Comparison of ENCODE assay signal across 8 cellular contexts in the genomic region with DNA sequence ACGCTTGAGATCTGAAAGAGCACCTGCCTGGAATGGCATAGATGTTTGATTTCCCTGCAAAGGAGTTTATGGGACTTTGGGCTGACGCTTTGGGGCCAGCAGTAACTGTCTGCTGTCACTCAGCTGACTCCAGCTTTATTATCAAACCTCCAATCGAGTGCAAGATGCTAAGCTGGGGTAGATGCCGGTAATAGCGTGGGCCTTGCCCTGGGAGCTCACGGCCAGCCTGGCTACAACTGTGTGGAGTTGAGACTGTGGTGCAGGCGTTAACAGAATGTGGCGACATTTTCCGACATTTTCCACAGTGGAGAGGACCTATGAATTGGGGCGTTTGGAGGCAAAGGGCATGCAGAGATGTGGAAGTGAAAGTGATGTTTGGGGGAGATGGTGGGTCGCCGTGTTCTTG. TPM values are rescaled to one million over a fixed set of nuclear protein-coding genes. Genes with fewer than 3 reads are reported as not detected.
DNase-seq lines count a peak whose midpoint lies in the region; ATAC-seq and TF ChIP-seq lines count a peak whose summit lies in the region.

No MANE protein-coding gene starts in this region.

- H3K4me3 ChIP-seq in NB4 (ENCODE audit: low read depth, low read length) (peak overlapping the region; percentile 76), neural progenitor cell (peak overlapping the region; percentile 82)

- H3F3A ChIP-seq in neural progenitor cell (ENCODE audit: low read depth) = peaks cover 27% of the 10 kb centered on the region

- H3K79me2 ChIP-seq in neural progenitor cell (ENCODE audit: low read depth) = peaks cover 42% of the 10 kb centered on the region

- peak overlapping the region; percentile 88 for H3K4me2 ChIP-seq in neural progenitor cell

- peak overlapping the region; percentile 88 for H3K4me3 Mint-ChIP-seq in CD4-positive, alpha-beta T cell
- peak overlapping the region; percentile 89 to 95 for H3K4me3 Mint-ChIP-seq in effector memory CD8-positive, alpha-beta T cell
- peak overlapping the region; percentile 89 for H3K4me3 Mint-ChIP-seq in neural progenitor cell

- H3K36me3 Mint-ChIP-seq in CD4-positive, alpha-beta T cell (ENCODE audit: low read depth) = no peaks in the 10 kb centered on the region
- H3K36me3 Mint-ChIP-seq in effector memory CD8-positive, alpha-beta T cell (ENCODE audit: insufficient read depth) = peaks cover 35% of the 10 kb centered on the region
- H3K36me3 Mint-ChIP-seq in neural progenitor cell = peaks cover 4% of the 10 kb centered on the region

- no peaks in the 10 kb centered on the region for H3K36me3 ChIP-seq in neural progenitor cell

- no peak overlapping the region for H3K9ac ChIP-seq in neural progenitor cell

- H3K27me3 ChIP-seq in CD4-positive, alpha-beta T cell (ENCODE audit: control insufficient read depth, insufficient read depth, low read length) = no peaks in the 10 kb centered on the region
- no peaks in the 10 kb centered on the region for H3K27me3 ChIP-seq in neural progenitor cell

- peaks cover 15% of the 10 kb centered on the region for H3K4me1 ChIP-seq in neural progenitor cell

- CTCF ChIA-PET in CD4-positive, alpha-beta T cell (lab: Charles Lee) = no interaction called here

- H3K27ac ChIP-seq in CD4-positive, alpha-beta T cell (ENCODE audit: low read depth, low read length) = peak overlapping the region; percentile 35
- no peak overlapping the region for H3K27ac ChIP-seq in neural progenitor cell

- TF ChIP-seq POLR2A in NB4 (IDR thresholded peaks at IDR 0.05; ENCODE audit: extremely low read depth, insufficient read length) = no peak

- TF ChIP-seq CTCF in CD4-positive, alpha-beta T cell (IDR thresholded peaks at IDR 0.05) = no peak
- TF ChIP-seq CTCF in NB4 (IDR thresholded peaks at IDR 0.05; ENCODE audit: low read depth, low read length) (no peak), neural progenitor cell (IDR thresholded peaks at IDR 0.05) (no peak)

- ATAC-seq in CD4-positive, alpha-beta T cell (ENCODE audit: poor library complexity) = no peak
- no peak for ATAC-seq in effector memory CD8-positive, alpha-beta T cell (replicated peaks)
- ATAC-seq in HG03460 (IDR thresholded peaks at IDR 0.05; ENCODE audit: unreplicated experiment) = no peak

- POLR2A ChIA-PET in CD4-positive, alpha-beta T cell (lab: Charles Lee) = interaction anchor here (0.6 to 3.6 kb wide), 4 partner anchors 13 to 1531 kb away, joined by 3 to 27 read pairs (median 4); partner anchors contain the start of gene EIF3B

- H3K27ac Mint-ChIP-seq in CD4-positive, alpha-beta T cell = peak overlapping the region; percentile 82
- H3K27ac Mint-ChIP-seq in effector memory CD8-positive, alpha-beta T cell = peak overlapping the region; percentile 85 to 94
- no peak overlapping the region for H3K27ac Mint-ChIP-seq in neural progenitor cell

- peaks cover 12% of the 10 kb centered on the region for H4K20me1 ChIP-seq in neural progenitor cell (ENCODE audit: low read depth)

- H3K27me3 Mint-ChIP-seq in CD4-positive, alpha-beta T cell = no peaks in the 10 kb centered on the region
- H3K27me3 Mint-ChIP-seq in effector memory CD8-positive, alpha-beta T cell = no peaks in the 10 kb centered on the region
- H3K27me3 Mint-ChIP-seq in neural progenitor cell (ENCODE audit: insufficient read depth, low read depth) = peaks cover 2% of the 10 kb centered on the region

- no peaks in the 10 kb centered on the region for H3K9me3 ChIP-seq in CD4-positive, alpha-beta T cell (ENCODE audit: control insufficient read depth, low read length)
- no peaks in the 10 kb centered on the region for H3K9me3 ChIP-seq in neural progenitor cell (ENCODE audit: low read depth)

- intact Hi-C loops in CD4-positive, alpha-beta T cell (cut with DNase I, micrococcal nuclease) = loop anchor here (1.0 to 5.0 kb wide), 5 partner anchors 90 to 832 kb away; partner anchors contain the start of genes BRAT1 (in 1 of the 2), IQCE (in 1 of the 2), MRM2 (in 1 of the 2) and NUDT1 (in 1 of the 2)

- H2AFZ ChIP-seq in neural progenitor cell (replicated peaks) = no peak overlapping the region

- H3K9me3 Mint-ChIP-seq in CD4-positive, alpha-beta T cell = no peaks in the 10 kb centered on the region
- H3K9me3 Mint-ChIP-seq in effector memory CD8-positive, alpha-beta T cell = no peaks in the 10 kb centered on the region
- H3K9me3 Mint-ChIP-seq in neural progenitor cell = no peaks in the 10 kb centered on the region

- no peak for DNase-seq in CD4-positive, alpha-beta T cell
- peak; percentile 60 for DNase-seq in NB4 (ENCODE audit: low read depth)
- DNase-seq in effector memory CD8-positive, alpha-beta T cell = no peak
- no peak for DNase-seq in neural progenitor cell (ENCODE audit: low spot score)
- no peak for DNase-seq in ecto neural progenitor cell (ENCODE audit: low spot score)
- no peak for DNase-seq in NCI-H187 (lab: John Stamatoyannopoulos, UW)
- DNase-seq in superior temporal gyrus (ENCODE audit: extremely low spot score) = no peak

- peaks cover 64% of the 10 kb centered on the region for H3K4me1 Mint-ChIP-seq in CD4-positive, alpha-beta T cell (ENCODE audit: low read depth)
- peaks cover 52 to 62% of the 10 kb centered on the region in 2 donors for H3K4me1 Mint-ChIP-seq in effector memory CD8-positive, alpha-beta T cell (ENCODE audit: low read depth in 2 of 2)
- peaks cover 41% of the 10 kb centered on the region for H3K4me1 Mint-ChIP-seq in neural progenitor cell

RNA-seq across cellular contexts. Expression of gene CHST12, which starts 1.3 kb away (rescaled TPM):
- 1 to 10 TPM; 6.6 to 8.6 TPM for total RNA-seq in CD4-positive, alpha-beta T cell
- 0.43 and 7.2 TPM in 2 replicates for total RNA-seq in neural progenitor cell (ENCODE audit: low replicate concordance)

RNA-seq across cellular contexts. Expression of gene EIF3B, which starts 50.1 kb away (rescaled TPM):
- total RNA-seq in CD4-positive, alpha-beta T cell = 100 to 1,000 TPM; 166 to 167 TPM
- total RNA-seq in neural progenitor cell (ENCODE audit: low replicate concordance) = 146 and 167 TPM in 2 replicates
